1 cellular context compared by ENCODE assay signal in genomic region chr16:11698271-11698689, GRCh38.
TF ChIP-seq lines count a peak whose summit lies in the region.

No MANE protein-coding gene starts in this region.

TF ChIP-seq in IMR-90, 13 proteins besides CTCF, POLR2A, EP300 and RAD21 (continued from another document):
- TF ChIP-seq ELK1 (IDR thresholded peaks at IDR 0.05; ENCODE audit: borderline replicate concordance, low read depth, low read length) = no peak
- TF ChIP-seq NFE2L2 (IDR thresholded peaks at IDR 0.05; ENCODE audit: low read depth, low read length) = no peak
- no peak for TF ChIP-seq SMC3 (IDR thresholded peaks at IDR 0.05; ENCODE audit: low read depth, low read length)
